ENCODE assay signal across 8 cellular contexts in genomic region chr4:70559216-70559830, GRCh38. TPM values are rescaled to one million over a fixed set of nuclear protein-coding genes. Genes with fewer than 3 reads are reported as not detected.
DNase-seq lines count a peak whose midpoint lies in the region; ATAC-seq and TF ChIP-seq lines count a peak whose summit lies in the region.

No MANE protein-coding gene starts in this region.

- H3K4me3 Mint-ChIP-seq in activated CD4-positive, alpha-beta T cell treated with anti-CD3 and anti-CD28 coated beads, Interleukin-2, amount 10 ng/mL, durations not matched to agents 24 days and 14 days, result no peak overlapping the region

- peaks cover 1% of the 10 kb centered on the region for H3K27me3 Mint-ChIP-seq in activated CD4-positive, alpha-beta T cell treated with anti-CD3 and anti-CD28 coated beads, Interleukin-2, amount 10 ng/mL, durations not matched to agents 24 days and 14 days

- H3K36me3 ChIP-seq in heart left ventricle (no peaks in the 10 kb centered on the region), right atrium auricular region (no peaks in the 10 kb centered on the region), HCT116 (ENCODE audit: control insufficient read depth in 1 of 2, insufficient read depth in 2 of 2, low read length in 2 of 2) (no peaks in the 10 kb centered on the region)

- BruUV-seq in HCT116 (replicated peaks; lab: Mats Ljungman, UMichigan), result no TSS peak

- CTCF ChIA-PET in HCT116 (lab: Charles Lee), result interaction anchor here (0.5 to 1.3 kb wide), 7 partner anchors 9 to 678 kb away, joined by 3 to 9 read pairs (median 5); no protein-coding TSS in a partner anchor

- DNase-seq in heart left ventricle, result peak in 1 of 5 donors; percentile 10
- DNase-seq in right atrium auricular region (ENCODE audit: low spot score), result no peak
- peak; percentile 35 for DNase-seq in HCT116 (ENCODE audit: low read depth, low spot score)
- DNase-seq in NCI-H1694 (lab: John Stamatoyannopoulos, UW), result peak; percentile 15
- peak; percentile 75 for DNase-seq in activated CD4-positive, alpha-beta T cell treated with anti-CD3 and anti-CD28 coated beads, Interleukin-2, amount 10 ng/mL, durations not matched to agents 24 days and 14 days
- DNase-seq in fibroblast of gingiva (ENCODE audit: low read depth), result peak; percentile 16
- DNase-seq in non-pigmented ciliary epithelial cell (ENCODE audit: low read depth), result peak; percentile 17

- H2AFZ ChIP-seq in HCT116 (ENCODE audit: low read depth, low read length, poor library complexity, severe bottlenecking), result peak overlapping the region; percentile 43

- peak in 11 of 12 donors; percentile 36 to 75 (median 54) for TF ChIP-seq CTCF in heart left ventricle (IDR thresholded peaks at IDR 0.05)
- peak in 1 of 2 donors; percentile 70 for TF ChIP-seq CTCF in right atrium auricular region (IDR thresholded peaks at IDR 0.05)
- TF ChIP-seq CTCF in HCT116 (IDR thresholded peaks at IDR 0.05 in 2 of 3, conservative IDR thresholded peaks at IDR 0.05 in 1 of 3; ENCODE audit: borderline replicate concordance in 1 of 3, insufficient read depth in 1 of 3, low read depth in 2 of 3, low read length in 2 of 3), result peak; percentile 60 to 93 (median 80)

- H4K20me1 ChIP-seq in HCT116 (ENCODE audit: insufficient read depth), result no peaks in the 10 kb centered on the region

- H3K27me3 ChIP-seq in heart left ventricle (no peaks in the 10 kb centered on the region), right atrium auricular region (no peaks in the 10 kb centered on the region), HCT116 (ENCODE audit: insufficient read depth, low read length) (no peaks in the 10 kb centered on the region)

- intact Hi-C loops in heart left ventricle (cut with DNase I) (no loop called here), HCT116 (cut with micrococcal nuclease) (loop anchor here (1.0 to 10.0 kb wide), 6 partner anchors 55 to 870 kb away; no protein-coding TSS in a partner anchor)
- intact Hi-C loops in activated CD4-positive, alpha-beta T cell treated with anti-CD3 and anti-CD28 coated beads, Interleukin-2, amount 10 ng/mL, durations not matched to agents 24 days and 14 days (cut with micrococcal nuclease), result loop anchor here (5.0 kb wide), 1 partner anchor 1242 kb away; no protein-coding TSS in a partner anchor

- no peak overlapping the region for H3K27ac Mint-ChIP-seq in activated CD4-positive, alpha-beta T cell treated with anti-CD3 and anti-CD28 coated beads, Interleukin-2, amount 10 ng/mL, durations not matched to agents 24 days and 14 days

- H3K27ac ChIP-seq in heart left ventricle (no peak overlapping the region), right atrium auricular region (no peak overlapping the region), HCT116 (ENCODE audit: low read depth, low read length) (no peak overlapping the region)

- RAD21 ChIA-PET in HCT116 (lab: Charles Lee; ENCODE audit: low non-redundant PET in 1 of 2, low total read pairs in 2 of 2, uncharacterized antibody in 2 of 2, unreplicated experiment in 2 of 2), result no interaction called here

- H3K9ac ChIP-seq in HCT116 (ENCODE audit: low read length), result no peak overlapping the region

- no peaks in the 10 kb centered on the region for H3K9me3 Mint-ChIP-seq in activated CD4-positive, alpha-beta T cell treated with anti-CD3 and anti-CD28 coated beads, Interleukin-2, amount 10 ng/mL, durations not matched to agents 24 days and 14 days

- no peak for TF ChIP-seq POLR2A in heart left ventricle (IDR thresholded peaks at IDR 0.05)
- TF ChIP-seq POLR2A in HCT116 (IDR thresholded peaks at IDR 0.05; ENCODE audit: borderline replicate concordance, extremely low read depth, insufficient read depth, insufficient read length), result no peak

- peak overlapping the region; percentile 17; the same call in 1 of the 2 replicates for H3K4me2 ChIP-seq in HCT116 (ENCODE audit: low read length)

- no peaks in the 10 kb centered on the region for H3K79me2 ChIP-seq in HCT116 (ENCODE audit: insufficient read depth, low read length)

- POLR2A ChIA-PET in HCT116 (lab: Charles Lee), result no interaction called here

- TF ChIP-seq RAD21 in HCT116 (IDR thresholded peaks at IDR 0.05; ENCODE audit: low read depth), result peak; percentile 84

- H3K4me1 Mint-ChIP-seq in activated CD4-positive, alpha-beta T cell treated with anti-CD3 and anti-CD28 coated beads, Interleukin-2, amount 10 ng/mL, durations not matched to agents 24 days and 14 days, result no peaks in the 10 kb centered on the region

- no peak overlapping the region for H3K4me3 ChIP-seq in heart left ventricle
- no peak overlapping the region for H3K4me3 ChIP-seq in right atrium auricular region
- no peak overlapping the region for H3K4me3 ChIP-seq in HCT116 (replicated peaks in 1 of 2; ENCODE audit: low read depth in 1 of 2, low read length in 2 of 2)

- H3K9me2 ChIP-seq in HCT116 (ENCODE audit: insufficient read depth), result no peaks in the 10 kb centered on the region

- ATAC-seq in heart left ventricle, result no peak
- ATAC-seq in HCT116, result peak; percentile 75
- no peak for ATAC-seq in HG03520 (IDR thresholded peaks at IDR 0.05; ENCODE audit: unreplicated experiment)

- peaks cover 0 to 4% (median 0%) of the 10 kb centered on the region in 12 donors for H3K9me3 ChIP-seq in heart left ventricle
- no peaks in the 10 kb centered on the region for H3K9me3 ChIP-seq in right atrium auricular region
- H3K9me3 ChIP-seq in HCT116 (ENCODE audit: control insufficient read depth in 1 of 2, insufficient read depth in 1 of 2, low read depth in 1 of 2, low read length in 2 of 2), result no peaks in the 10 kb centered on the region

- no peaks in the 10 kb centered on the region for H3K36me3 Mint-ChIP-seq in activated CD4-positive, alpha-beta T cell treated with anti-CD3 and anti-CD28 coated beads, Interleukin-2, amount 10 ng/mL, durations not matched to agents 24 days and 14 days (ENCODE audit: low read depth)

- WGBS in heart left ventricle, 4 donors, result 19 to 27% (median 25%) methylated on average over 2 of the region's 2 CpGs

- H3K4me1 ChIP-seq in heart left ventricle, result peaks cover 0 to 5% (median 0%) of the 10 kb centered on the region in 12 donors
- H3K4me1 ChIP-seq in right atrium auricular region, result no peaks in the 10 kb centered on the region
- H3K4me1 ChIP-seq in HCT116 (ENCODE audit: control insufficient read depth in 1 of 2, insufficient read depth in 2 of 2, low read length in 2 of 2), result no peaks in the 10 kb centered on the region

TF ChIP-seq in HCT116, 20 proteins besides CTCF, POLR2A, EP300 and RAD21:
- TF ChIP-seq CEBPB (IDR thresholded peaks at IDR 0.05; ENCODE audit: low read depth), result no peak
- TF ChIP-seq TCF7L2 (IDR thresholded peaks at IDR 0.05; ENCODE audit: borderline replicate concordance, extremely low read depth, insufficient read depth, insufficient read length), result no peak
- no peak for TF ChIP-seq SP1 (IDR thresholded peaks at IDR 0.05; ENCODE audit: low read depth)
- no peak for TF ChIP-seq EZH2 (IDR thresholded peaks at IDR 0.05)
- no peak for TF ChIP-seq POLR2AphosphoS5 (IDR thresholded peaks at IDR 0.05; ENCODE audit: low read depth, low read length)
- TF ChIP-seq CBX3 (IDR thresholded peaks at IDR 0.05; ENCODE audit: low read depth), result no peak
- TF ChIP-seq, protein P1, sequence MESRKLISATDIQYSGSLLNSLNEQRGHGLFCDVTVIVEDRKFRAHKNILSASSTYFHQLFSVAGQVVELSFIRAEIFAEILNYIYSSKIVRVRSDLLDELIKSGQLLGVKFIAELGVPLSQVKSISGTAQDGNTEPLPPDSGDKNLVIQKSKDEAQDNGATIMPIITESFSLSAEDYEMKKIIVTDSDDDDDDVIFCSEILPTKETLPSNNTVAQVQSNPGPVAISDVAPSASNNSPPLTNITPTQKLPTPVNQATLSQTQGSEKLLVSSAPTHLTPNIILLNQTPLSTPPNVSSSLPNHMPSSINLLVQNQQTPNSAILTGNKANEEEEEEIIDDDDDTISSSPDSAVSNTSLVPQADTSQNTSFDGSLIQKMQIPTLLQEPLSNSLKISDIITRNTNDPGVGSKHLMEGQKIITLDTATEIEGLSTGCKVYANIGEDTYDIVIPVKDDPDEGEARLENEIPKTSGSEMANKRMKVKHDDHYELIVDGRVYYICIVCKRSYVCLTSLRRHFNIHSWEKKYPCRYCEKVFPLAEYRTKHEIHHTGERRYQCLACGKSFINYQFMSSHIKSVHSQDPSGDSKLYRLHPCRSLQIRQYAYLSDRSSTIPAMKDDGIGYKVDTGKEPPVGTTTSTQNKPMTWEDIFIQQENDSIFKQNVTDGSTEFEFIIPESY (IDR thresholded peaks at IDR 0.05; ENCODE audit: extremely low read depth, insufficient replicate concordance, low read length), result no peak
- TF ChIP-seq ATF3 (IDR thresholded peaks at IDR 0.05), result no peak
- no peak for TF ChIP-seq FOSL1 (IDR thresholded peaks at IDR 0.05; ENCODE audit: low read depth)
- no peak for TF ChIP-seq EZH2phosphoT487 (IDR thresholded peaks at IDR 0.05; ENCODE audit: borderline replicate concordance)
- no peak for TF ChIP-seq MAX (IDR thresholded peaks at IDR 0.05)
- no peak for TF ChIP-seq SRF (IDR thresholded peaks at IDR 0.05; ENCODE audit: low read depth)

RNA-seq across cellular contexts. Expression of gene AMBN, which starts 32.7 kb away (rescaled TPM):
- not detected for total RNA-seq in heart left ventricle
- polyA plus RNA-seq in heart left ventricle, result not detected
- total RNA-seq in right atrium auricular region, result not detected
- total RNA-seq in HCT116 (2021; ENCODE audit: unreplicated experiment), result not detected
- polyA plus RNA-seq in HCT116 (2012), result not detected in 2 replicates
- not detected in 2 replicates for total RNA-seq in activated CD4-positive, alpha-beta T cell treated with anti-CD3 and anti-CD28 coated beads, Interleukin-2, amount 10 ng/mL, durations not matched to agents 24 days and 14 days

RNA-seq across cellular contexts. Expression of gene AMTN, which starts 41.0 kb away (rescaled TPM):
- total RNA-seq in heart left ventricle (not detected), right atrium auricular region (not detected), HCT116 (2021; ENCODE audit: unreplicated experiment) (not detected)
- not detected for polyA plus RNA-seq in heart left ventricle
- polyA plus RNA-seq in HCT116 (2012), result not detected in 2 replicates
- total RNA-seq in activated CD4-positive, alpha-beta T cell treated with anti-CD3 and anti-CD28 coated beads, Interleukin-2, amount 10 ng/mL, durations not matched to agents 24 days and 14 days, result not detected in 2 replicates

Comparison
In these comparisons a context has a peak if more than half of its experiments do, and no peak if none do; other contexts are left out.
1. intact Hi-C loops: an anchor here in HCT116 (1.0 to 10.0 kb wide) and activated CD4-positive, alpha-beta T cell treated with anti-CD3 and anti-CD28 coated beads, Interleukin-2, amount 10 ng/mL, durations not matched to agents 24 days and 14 days (5.0 kb wide); none called in heart left ventricle.